Comparison of ENCODE assay signal across 16 cellular contexts in the genomic region with DNA sequence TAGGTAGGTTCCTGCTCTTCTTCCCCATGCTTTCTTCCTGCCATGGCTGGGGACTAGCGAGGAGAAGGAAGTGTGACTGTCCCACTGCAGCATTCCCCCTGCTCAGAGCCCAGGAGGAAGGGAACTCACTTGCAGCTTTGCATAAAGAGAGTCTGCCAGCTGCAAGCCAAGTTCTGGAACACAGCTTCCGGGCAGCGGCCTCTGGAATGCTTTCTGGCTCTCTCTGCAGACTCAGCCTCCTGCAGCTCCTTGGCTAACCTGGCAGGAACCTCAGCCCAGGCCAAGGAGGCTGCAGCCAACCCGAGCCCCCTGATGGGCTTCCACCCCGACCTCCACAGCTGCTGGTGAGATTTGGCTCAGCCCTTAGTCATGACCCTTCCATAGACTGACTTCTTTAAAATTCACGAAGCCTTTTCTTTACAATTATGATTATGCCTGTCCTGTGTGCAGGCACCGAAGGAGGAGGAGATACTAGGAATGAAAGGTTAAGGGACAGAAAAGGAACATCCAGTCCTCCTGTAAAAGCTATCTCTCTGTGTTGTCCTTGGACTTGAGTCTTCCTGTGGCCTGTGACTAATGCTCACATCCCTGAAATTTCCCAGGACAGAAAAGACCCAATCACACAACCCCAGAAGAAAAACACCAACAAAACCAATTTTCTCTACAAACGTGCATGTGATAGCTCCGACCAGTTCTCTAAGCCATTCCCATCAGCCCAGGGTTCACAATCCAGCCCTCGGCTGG.
A peak's percentile ranks its signal among the peaks of the same experiment; 100 is the strongest.
DNase-seq lines count a peak whose midpoint lies in the region; ATAC-seq and TF ChIP-seq lines count a peak whose summit lies in the region.
"Had no signal": no experiment of that assay in that cellular context is flagged by ENCODE, and none has a peak within 500 bp of the region (broad histone marks: within the 10 kb centered on the region; RNA-seq: fewer than 3 reads in every experiment).

No MANE protein-coding gene starts in this region.

- no peak overlapping the region for H3K23ac ChIP-seq in H9 (ENCODE audit: insufficient read length, low read depth, low read length)

- no peak overlapping the region for H3K9ac ChIP-seq in H9 (ENCODE audit: extremely low read depth, insufficient read length, low read length)

- H3K14ac ChIP-seq in H9 (ENCODE audit: insufficient read depth, low read length): no peak overlapping the region

- H3K27me3 Mint-ChIP-seq in H9 (ENCODE audit: low read depth): peaks cover 2% of the 10 kb centered on the region; the same call in 1 of the 2 replicates

- H3K27ac ChIP-seq in H9 (ENCODE audit: insufficient read length, low read depth, low read length): no peak overlapping the region
- H3K27ac ChIP-seq: hepatocyte had no signal

- TF ChIP-seq CTCF in H9 (conservative IDR thresholded peaks at IDR 0.05): no peak
- TF ChIP-seq CTCF in astrocyte of the spinal cord (IDR thresholded peaks at IDR 0.05; ENCODE audit: low read depth, low read length): no peak

- no peak overlapping the region for H2BK5ac ChIP-seq in H9 (ENCODE audit: insufficient read length, low read length)

- H3K4me2 ChIP-seq in H9 (ENCODE audit: insufficient read depth, insufficient read length, low read length): no peak overlapping the region
- H3K4me2 ChIP-seq: GM23338, hepatocyte had no signal

- H3K79me2 ChIP-seq in H9 (ENCODE audit: insufficient read depth, low read length): no peaks in the 10 kb centered on the region
- H3K79me2 ChIP-seq: hepatocyte had no signal

- H3K27me3 ChIP-seq in H9 (ENCODE audit: insufficient read depth, low read length): no peaks in the 10 kb centered on the region
- H3K27me3 ChIP-seq: hepatocyte had no signal

- no peak overlapping the region for H4K8ac ChIP-seq in H9 (replicated peaks; ENCODE audit: insufficient read length, low read depth, low read length)

- no peak overlapping the region for H3K4me3 ChIP-seq in astrocyte of the spinal cord (ENCODE audit: low read depth, low read length)
- H3K4me3 ChIP-seq: GM23338, hepatocyte had no signal

- WGBS in H9 (ENCODE audit: extremely low coverage, insufficient read length, low lambda C conversion rate): no CpG with 5 or more reads among the region's 10 CpGs

- in situ Hi-C loops in astrocyte of the spinal cord (cut with HindIII; ENCODE audit: low sequenced_read_pairs): no loop called here

- no peak overlapping the region for H4K5ac ChIP-seq in H9 (ENCODE audit: insufficient read length, low read depth, low read length)

- no peak overlapping the region for H3K4ac ChIP-seq in H9 (ENCODE audit: low read depth, low read length)

- no peak overlapping the region for H2AK5ac ChIP-seq in H9 (ENCODE audit: insufficient read length, low read length)

- H3K79me1 ChIP-seq in H9 (ENCODE audit: insufficient read depth, low read depth, low read length, poor library complexity, severe bottlenecking): no peaks in the 10 kb centered on the region

- peaks cover 9 to 24% (median 9%) of the 10 kb centered on the region in 3 experiments; a peak in 5 of 7 replicates for H3K36me3 Mint-ChIP-seq in H9 (ENCODE audit: insufficient read depth in 1 of 3, low read depth in 3 of 3)
- H3K36me3 Mint-ChIP-seq: mesothelial cell of epicardium had no signal

- H3K23me2 ChIP-seq in H9 (ENCODE audit: insufficient read length, low read depth, low read length, poor library complexity, severe bottlenecking): no peaks in the 10 kb centered on the region

- H3K27ac Mint-ChIP-seq in H9: 0 out of 7 replicates have a peak overlapping the region, but pooled peaks of 2 of the 3 experiments have one; percentile 32 to 61
- H3K27ac Mint-ChIP-seq: mesothelial cell of epicardium, nephron progenitor cell had no signal

- H3K56ac ChIP-seq in H9 (ENCODE audit: insufficient read length, low read depth, low read length): no peak overlapping the region

- H4K91ac ChIP-seq in H9 (ENCODE audit: insufficient read length, low read depth, low read length): no peak overlapping the region

- no peak overlapping the region for H3K4me3 Mint-ChIP-seq in H9
- H3K4me3 Mint-ChIP-seq: GM23338, mesothelial cell of epicardium, nephron progenitor cell had no signal

- H4K20me1 ChIP-seq in H9 (ENCODE audit: control insufficient read depth, insufficient read depth, insufficient read length): no peaks in the 10 kb centered on the region

- no peak overlapping the region for H2BK20ac ChIP-seq in H9 (ENCODE audit: low read depth, low read length, poor library complexity, severe bottlenecking)

- H3K9me3 ChIP-seq in H9 (ENCODE audit: control insufficient read depth, low read depth, low read length): no peaks in the 10 kb centered on the region

- H2BK120ac ChIP-seq in H9 (ENCODE audit: low read depth, low read length, poor library complexity, severe bottlenecking): no peak overlapping the region

- peaks cover 2% of the 10 kb centered on the region; the same call in 1 of the 2 replicates for H3K4me1 ChIP-seq in H9 (ENCODE audit: insufficient read depth, low read length)

- H2AFZ ChIP-seq in H9 (ENCODE audit: low read length): no peak overlapping the region
- H2AFZ ChIP-seq: GM23338, hepatocyte had no signal

- ATAC-seq in left colon (no peak), HG03045 (IDR thresholded peaks at IDR 0.05; ENCODE audit: unreplicated experiment) (no peak)

- H3K4me1 Mint-ChIP-seq in H9: peaks cover 26 to 29% of the 10 kb centered on the region in 2 experiments
- H3K4me1 Mint-ChIP-seq: mesothelial cell of epicardium, nephron progenitor cell had no signal

- intact Hi-C loops in left colon (cut with DNase I, micrococcal nuclease): no loop called here

- no peak overlapping the region for H3K18ac ChIP-seq in H9 (ENCODE audit: insufficient read length, low read depth, low read length)

- no peak overlapping the region for H2BK12ac ChIP-seq in H9 (ENCODE audit: insufficient read length, low read depth, low read length)

- H3K9me3 Mint-ChIP-seq in H9: peaks cover 16 to 20% of the 10 kb centered on the region in 2 experiments

- no peak overlapping the region for H3T11ph ChIP-seq in H9 (ENCODE audit: low read length)

- H2BK15ac ChIP-seq in H9 (ENCODE audit: low read depth, low read length): no peak overlapping the region

- DNase-seq in H9 (no peak), astrocyte of the spinal cord (ENCODE audit: low read depth, low spot score) (peak; percentile 9), hippocampal formation (lab: John Stamatoyannopoulos, UW) (peak; percentile 19 to 27), retina (peak; percentile 23), left colon (no peak), SW 1271 (lab: John Stamatoyannopoulos, UW) (no peak), NCI-H187 treated with DMSO at 0.1 percent for 48 hours (lab: John Stamatoyannopoulos, UW) (no peak)
- DNase-seq: activated T-cell treated with anti-CD3 and anti-CD28 coated beads for 4 hours, DMS79 treated with DMSO at 0.1 percent for 48 hours, NCI-H1092 treated with DMSO at 0.1 percent for 48 hours, NCI-H510A, nephron progenitor cell had no signal

Comparison
In these comparisons a context has a peak if more than half of its experiments do, and no peak if none do; other contexts are left out.
1. DNase-seq: peak in astrocyte of the spinal cord (single experiment), hippocampal formation (2 of 2) and retina (single experiment); none in H9 (single experiment), left colon (0 of 2), SW 1271 (0 of 2) and NCI-H187 treated with DMSO at 0.1 percent for 48 hours (single experiment).